ENCODE assay signal across 15 cellular contexts in genomic region chr5:177484902-177485549, GRCh38. TPM values are rescaled to one million over a fixed set of nuclear protein-coding genes. Genes with fewer than 3 reads are reported as not detected.
DNase-seq lines count a peak whose midpoint lies in the region; ATAC-seq, FAIRE-seq and TF ChIP-seq lines count a peak whose summit lies in the region.
"Had no signal": no experiment of that assay in that cellular context is flagged by ENCODE, and none has a peak within 500 bp of the region (broad histone marks: within the 10 kb centered on the region; RNA-seq: fewer than 3 reads in every experiment).

No MANE protein-coding gene starts in this region.

- no peak overlapping the region for H2AFZ ChIP-seq in endothelial cell of umbilical vein (ENCODE audit: low read depth, low read length)

- H3K4me2 ChIP-seq in endothelial cell of umbilical vein (ENCODE audit: insufficient read depth, low read length) = no peak overlapping the region

- POLR2A ChIA-PET in endothelial cell of umbilical vein (lab: Charles Lee) = interaction anchor here (1.2 kb wide), 1 partner anchor 12 kb away, joined by 4 read pairs; the partner anchor contains the start of gene PDLIM7

- TF ChIP-seq CTCF in RWPE2 (IDR thresholded peaks at IDR 0.05; ENCODE audit: poor library complexity, severe bottlenecking) = no peak
- TF ChIP-seq CTCF in endothelial cell of umbilical vein (IDR thresholded peaks at IDR 0.05; ENCODE audit: extremely low read depth in 1 of 2, insufficient read depth in 1 of 2, low read depth in 1 of 2, low read length in 2 of 2) = no peak
- no peak for TF ChIP-seq CTCF in progenitor cell of endocrine pancreas (IDR thresholded peaks at IDR 0.05; ENCODE audit: unreplicated experiment)

- peak; percentile 48 for FAIRE-seq in GM12891 (lab: Jason Lieb, UNC)
- no peak for FAIRE-seq in endothelial cell of umbilical vein (lab: Jason Lieb, UNC)

- TF ChIP-seq POLR2A in GM12891 (IDR thresholded peaks at IDR 0.05; ENCODE audit: low read depth, low read length) (no peak), endothelial cell of umbilical vein (IDR thresholded peaks at IDR 0.05; ENCODE audit: low read depth, low read length) (no peak)

- no peaks in the 10 kb centered on the region for H3K27me3 Mint-ChIP-seq in progenitor cell of endocrine pancreas

- dilution Hi-C loops in endothelial cell of umbilical vein (cut with MboI; ENCODE audit: extremely low pct_ligation_motif_present, low sequenced_read_pairs) = no loop called here

- no peak for DNase-seq in GM12891 (ENCODE audit: insufficient read length, low spot score)
- no peak for DNase-seq in RWPE2 (ENCODE audit: low spot score)
- DNase-seq in endothelial cell of umbilical vein (ENCODE audit: low read depth, low spot score) = no peak
- DNase-seq in progenitor cell of endocrine pancreas (ENCODE audit: low spot score, unreplicated experiment) = no peak
- DNase-seq in NCI-H128 (lab: John Stamatoyannopoulos, UW; ENCODE audit: unreplicated experiment) = no peak
- DNase-seq in NCI-H526 treated with DMSO at 0.1 percent for 48 hours (lab: John Stamatoyannopoulos, UW) = no peak
- no peak for DNase-seq in stimulated activated CD8-positive, alpha-beta memory T cell treated with anti-CD3 and anti-CD28 coated beads, Interleukin-4, amount 100 ng/mL, for 48 hours
- DNase-seq: activated CD4-positive, alpha-beta T cell treated with anti-CD3 and anti-CD28 coated beads, Interleukin-2, amount 50 U/mL, for 4 hours; brain microvascular endothelial cell; foreskin fibroblast; Karpas-422; NCI-H1694 treated with DMSO at 0.1 percent for 48 hours; ovary had no signal

- peak overlapping the region; percentile 6 for H3K27ac Mint-ChIP-seq in progenitor cell of endocrine pancreas

- H3K36me3 ChIP-seq in RWPE2 (ENCODE audit: low read depth) (peaks cover 55% of the 10 kb centered on the region), endothelial cell of umbilical vein (ENCODE audit: control insufficient read depth in 2 of 2, extremely low read depth in 1 of 2, insufficient read depth in 2 of 2, low read length in 2 of 2) (peaks cover 21 to 53% of the 10 kb centered on the region in 2 experiments)
- H3K36me3 ChIP-seq: ovary had no signal

- no peaks in the 10 kb centered on the region for H3K9me3 Mint-ChIP-seq in progenitor cell of endocrine pancreas (ENCODE audit: low read depth)

- CTCF ChIA-PET in endothelial cell of umbilical vein (lab: Charles Lee) = interaction anchor here (0.8 to 1.2 kb wide), 2 partner anchors 16 to 94 kb away, joined by 3 to 4 read pairs; no protein-coding TSS in a partner anchor

- H3K9me3 ChIP-seq in RWPE2 (ENCODE audit: severe bottlenecking) (no peaks in the 10 kb centered on the region), endothelial cell of umbilical vein (replicated peaks; ENCODE audit: control insufficient read depth, insufficient read depth, low read length) (no peaks in the 10 kb centered on the region)
- H3K9me3 ChIP-seq: ovary, suprapubic skin had no signal

- ATAC-seq in RWPE2 (ENCODE audit: low read depth) = peak; percentile 3
- ATAC-seq in GM21528 (IDR thresholded peaks at IDR 0.05; ENCODE audit: low FRiP score, unreplicated experiment) = no peak

- no peak overlapping the region for H3K4me3 Mint-ChIP-seq in progenitor cell of endocrine pancreas (ENCODE audit: low read depth)

- BruUV-seq in endothelial cell of umbilical vein (replicated peaks; lab: Mats Ljungman, UMichigan) = no TSS peak

- H3K27me3 ChIP-seq in RWPE2 (ENCODE audit: insufficient read depth, poor library complexity, severe bottlenecking) (no peaks in the 10 kb centered on the region), endothelial cell of umbilical vein (ENCODE audit: control insufficient read depth in 2 of 2, insufficient read depth in 2 of 2, low read length in 2 of 2) (no peaks in the 10 kb centered on the region)
- H3K27me3 ChIP-seq: brain microvascular endothelial cell, ovary, suprapubic skin had no signal

- H3K9ac ChIP-seq in endothelial cell of umbilical vein (replicated peaks; ENCODE audit: extremely low read depth, insufficient read depth, low read length) = no peak overlapping the region

- H4K20me1 ChIP-seq in endothelial cell of umbilical vein (replicated peaks; ENCODE audit: control insufficient read depth, extremely low read depth, insufficient read depth, low read length) = no peaks in the 10 kb centered on the region

- H3K36me3 Mint-ChIP-seq in progenitor cell of endocrine pancreas (ENCODE audit: insufficient read depth) = peaks cover 16% of the 10 kb centered on the region

- peaks cover 4% of the 10 kb centered on the region for H3K79me2 ChIP-seq in endothelial cell of umbilical vein (ENCODE audit: control insufficient read depth, insufficient read depth, low read length)

- H3K27ac ChIP-seq in RWPE2 (ENCODE audit: poor library complexity, severe bottlenecking) (no peak overlapping the region), endothelial cell of umbilical vein (ENCODE audit: insufficient read depth, low read depth, low read length) (no peak overlapping the region)
- H3K27ac ChIP-seq: brain microvascular endothelial cell, ovary, suprapubic skin had no signal

- no peaks in the 10 kb centered on the region for H3K4me1 Mint-ChIP-seq in progenitor cell of endocrine pancreas (ENCODE audit: low read depth)

- no peaks in the 10 kb centered on the region for H3K4me1 ChIP-seq in RWPE2 (ENCODE audit: insufficient read depth, poor library complexity, severe bottlenecking)
- no peaks in the 10 kb centered on the region for H3K4me1 ChIP-seq in endothelial cell of umbilical vein (ENCODE audit: control insufficient read depth, extremely low read depth, insufficient read depth, low read length)
- H3K4me1 ChIP-seq: suprapubic skin had no signal

- no peaks in the 10 kb centered on the region for H3K9me1 ChIP-seq in endothelial cell of umbilical vein (replicated peaks; ENCODE audit: control insufficient read depth, extremely low read depth, insufficient read depth, low read length)

- intact Hi-C loops in endothelial cell of umbilical vein (cut with micrococcal nuclease) = no loop called here

- no peak overlapping the region for H3K4me3 ChIP-seq in RWPE2 (ENCODE audit: severe bottlenecking)
- H3K4me3 ChIP-seq in endothelial cell of umbilical vein (replicated peaks in 1 of 3; ENCODE audit: insufficient read depth in 1 of 3, low read depth in 1 of 3, low read length in 3 of 3) = no peak overlapping the region
- H3K4me3 ChIP-seq: ovary, suprapubic skin had no signal

RNA-seq across cellular contexts. Expression of gene DBN1, which starts 11.6 kb away (rescaled TPM):
- 36.9 TPM for polyA plus RNA-seq in GM12891 (2012; ENCODE audit: low read depth, missing spikeins)
- 310 and 336 TPM in 2 replicates for total RNA-seq in endothelial cell of umbilical vein
- polyA plus RNA-seq in endothelial cell of umbilical vein = 198 and 267 TPM in 2 replicates
- 95.2 and 108 TPM in 2 replicates for polyA plus RNA-seq in endothelial cell of umbilical vein (2011; cell fraction: cytosol; rRNA removed)
- 848 and 1,132 TPM in 2 replicates for polyA plus RNA-seq in endothelial cell of umbilical vein (2011; cell fraction: nucleus; rRNA removed)
- 185 and 211 TPM in 2 replicates for polyA plus RNA-seq in endothelial cell of umbilical vein (2012)
- 158 and 165 TPM in 2 replicates for polyA minus RNA-seq in endothelial cell of umbilical vein
- 9.4 TPM for polyA minus RNA-seq in endothelial cell of umbilical vein (2011; cell fraction: cytosol; rRNA and poly(A)+ RNA removed)
- polyA minus RNA-seq in endothelial cell of umbilical vein (2011; cell fraction: nucleus; rRNA and poly(A)+ RNA removed) = 135 and 363 TPM in 2 replicates
- 396 and 422 TPM in 2 replicates for total RNA-seq in progenitor cell of endocrine pancreas

RNA-seq across cellular contexts. Expression of gene PDLIM7, which starts 12.4 kb away (rescaled TPM):
- polyA plus RNA-seq in GM12891 (2012; ENCODE audit: low read depth, missing spikeins) = 38.1 TPM
- total RNA-seq in endothelial cell of umbilical vein (318 and 371 TPM in 2 replicates), progenitor cell of endocrine pancreas (113 and 119 TPM in 2 replicates)
- 314 and 418 TPM in 2 replicates for polyA plus RNA-seq in endothelial cell of umbilical vein
- 181 and 257 TPM in 2 replicates for polyA plus RNA-seq in endothelial cell of umbilical vein (2011; cell fraction: cytosol; rRNA removed)
- polyA plus RNA-seq in endothelial cell of umbilical vein (2011; cell fraction: nucleus; rRNA removed) = 815 and 843 TPM in 2 replicates
- polyA plus RNA-seq in endothelial cell of umbilical vein (2012) = 179 and 248 TPM in 2 replicates
- 120 and 143 TPM in 2 replicates for polyA minus RNA-seq in endothelial cell of umbilical vein
- polyA minus RNA-seq in endothelial cell of umbilical vein (2011; cell fraction: cytosol; rRNA and poly(A)+ RNA removed) = 25.4 TPM
- 136 and 281 TPM in 2 replicates for polyA minus RNA-seq in endothelial cell of umbilical vein (2011; cell fraction: nucleus; rRNA and poly(A)+ RNA removed)

RNA-seq across cellular contexts. Expression of gene DOK3, which starts 24.6 kb away (rescaled TPM):
- polyA plus RNA-seq in GM12891 (2012; ENCODE audit: low read depth, missing spikeins) = 73.2 TPM
- total RNA-seq in endothelial cell of umbilical vein = 5.3 and 8.1 TPM in 2 replicates
- polyA plus RNA-seq in endothelial cell of umbilical vein = 4.8 and 5.1 TPM in 2 replicates
- polyA plus RNA-seq in endothelial cell of umbilical vein (2011; cell fraction: cytosol; rRNA removed) = 1.5 and 2.4 TPM in 2 replicates
- polyA plus RNA-seq in endothelial cell of umbilical vein (2011; cell fraction: nucleus; rRNA removed) = 14.5 and 14.8 TPM in 2 replicates
- polyA plus RNA-seq in endothelial cell of umbilical vein (2012) = 1.1 and 1.5 TPM in 2 replicates
- 3.6 and 5.2 TPM in 2 replicates for polyA minus RNA-seq in endothelial cell of umbilical vein
- not detected for polyA minus RNA-seq in endothelial cell of umbilical vein (2011; cell fraction: cytosol; rRNA and poly(A)+ RNA removed)
- 6.3 TPM in 2 replicates for polyA minus RNA-seq in endothelial cell of umbilical vein (2011; cell fraction: nucleus; rRNA and poly(A)+ RNA removed)
- 11.6 and 13.7 TPM in 2 replicates for total RNA-seq in progenitor cell of endocrine pancreas

RNA-seq across cellular contexts. Expression of gene DDX41, which starts 31.7 kb away (rescaled TPM):
- polyA plus RNA-seq in GM12891 (2012; ENCODE audit: low read depth, missing spikeins) = 114 TPM
- total RNA-seq in endothelial cell of umbilical vein (86.4 and 103 TPM in 2 replicates), progenitor cell of endocrine pancreas (88.4 and 93.1 TPM in 2 replicates)
- 118 and 127 TPM in 2 replicates for polyA plus RNA-seq in endothelial cell of umbilical vein
- polyA plus RNA-seq in endothelial cell of umbilical vein (2011; cell fraction: cytosol; rRNA removed) = 130 and 134 TPM in 2 replicates
- polyA plus RNA-seq in endothelial cell of umbilical vein (2011; cell fraction: nucleus; rRNA removed) = 298 and 329 TPM in 2 replicates
- 68.8 and 73.0 TPM in 2 replicates for polyA plus RNA-seq in endothelial cell of umbilical vein (2012)
- polyA minus RNA-seq in endothelial cell of umbilical vein = 89.2 and 94.8 TPM in 2 replicates
- polyA minus RNA-seq in endothelial cell of umbilical vein (2011; cell fraction: cytosol; rRNA and poly(A)+ RNA removed) = 94.3 TPM
- 57.6 and 60.5 TPM in 2 replicates for polyA minus RNA-seq in endothelial cell of umbilical vein (2011; cell fraction: nucleus; rRNA and poly(A)+ RNA removed)

RNA-seq across cellular contexts. Expression of gene PRR7, which starts 38.4 kb away (rescaled TPM):
- 8.4 TPM for polyA plus RNA-seq in GM12891 (2012; ENCODE audit: low read depth, missing spikeins)
- total RNA-seq in endothelial cell of umbilical vein (5.7 and 6.5 TPM in 2 replicates), progenitor cell of endocrine pancreas (11.7 and 13.1 TPM in 2 replicates)
- polyA plus RNA-seq in endothelial cell of umbilical vein = 6.6 and 10.5 TPM in 2 replicates
- polyA plus RNA-seq in endothelial cell of umbilical vein (2011; cell fraction: cytosol; rRNA removed) = 1.9 and 4.7 TPM in 2 replicates
- 1.9 and 2.6 TPM in 2 replicates for polyA plus RNA-seq in endothelial cell of umbilical vein (2011; cell fraction: nucleus; rRNA removed)
- polyA plus RNA-seq in endothelial cell of umbilical vein (2012) = 2.6 and 4.7 TPM in 2 replicates
- 0.38 and 0.63 TPM in 2 replicates for polyA minus RNA-seq in endothelial cell of umbilical vein
- polyA minus RNA-seq in endothelial cell of umbilical vein (2011; cell fraction: cytosol; rRNA and poly(A)+ RNA removed) = 6.8 TPM
- 0.53 and 1.8 TPM in 2 replicates for polyA minus RNA-seq in endothelial cell of umbilical vein (2011; cell fraction: nucleus; rRNA and poly(A)+ RNA removed)
